In the genomic region with DNA sequence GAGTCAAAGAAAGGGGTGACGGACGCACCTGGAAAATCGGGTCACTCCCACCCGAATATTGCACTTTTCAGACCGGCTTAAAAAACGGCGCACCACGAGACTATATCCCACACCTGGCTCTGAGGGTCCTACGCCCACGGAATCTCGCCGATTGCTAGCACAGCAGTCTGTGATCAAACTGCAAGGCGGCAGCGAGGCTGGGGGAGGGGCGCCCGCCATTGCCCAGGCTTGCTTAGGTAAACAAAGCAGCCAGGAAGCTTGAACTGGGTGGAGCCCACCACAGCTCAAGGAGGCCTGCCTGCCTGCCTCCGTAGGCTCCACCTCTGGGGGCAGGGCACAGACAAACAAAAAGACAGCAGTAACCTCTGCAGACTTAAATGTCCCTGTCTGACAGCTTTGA, we compare ENCODE assay signal across 5 cellular contexts. TPM values are rescaled to one million over a fixed set of nuclear protein-coding genes. Genes with fewer than 3 reads are reported as not detected.
"Had no signal": no experiment of that assay in that cellular context is flagged by ENCODE, and none has a peak within 500 bp of the region (broad histone marks: within the 10 kb centered on the region; RNA-seq: fewer than 3 reads in every experiment).

No MANE protein-coding gene starts in this region.

RNA-seq across cellular contexts. Expression of a gene that starts 29.7 kb away (rescaled TPM):
- total RNA-seq: GM23248, HFFc6, HT1080, IMR-90, LHCN-M2 had no signal
- polyA plus RNA-seq: GM23248, IMR-90 had no signal

RNA-seq across cellular contexts. Expression of a gene that starts 56.9 kb away (rescaled TPM):
- total RNA-seq: GM23248, HFFc6, HT1080, IMR-90, LHCN-M2 had no signal
- polyA plus RNA-seq: GM23248, IMR-90 had no signal
